39 cellular contexts compared by ENCODE assay signal in the genomic region with DNA sequence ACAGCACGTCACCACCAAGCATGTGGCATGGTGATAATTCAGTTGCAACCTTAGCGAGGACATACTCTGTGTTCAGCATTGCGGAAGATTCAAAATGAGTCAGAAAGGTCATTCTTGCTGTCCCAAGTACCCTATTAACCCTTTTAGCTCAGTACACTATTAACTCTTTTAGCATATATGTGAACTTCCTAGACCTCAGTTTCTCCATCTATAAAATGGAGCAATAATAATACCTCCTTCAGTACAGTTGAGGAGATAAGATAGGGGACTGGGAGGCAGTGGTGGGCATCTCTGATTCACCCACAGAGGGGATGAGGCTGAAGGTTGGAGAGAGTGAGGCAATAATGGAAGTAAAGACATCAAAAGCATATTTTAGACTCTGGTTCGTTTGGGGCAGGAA.
"Had no signal": no experiment of that assay in that cellular context is flagged by ENCODE, and none has a peak within 500 bp of the region (broad histone marks: within the 10 kb centered on the region; RNA-seq: fewer than 3 reads in every experiment).

No MANE protein-coding gene starts in this region.

- H3K27me3 ChIP-seq: adrenal gland, ascending aorta, body of pancreas, brain microvascular endothelial cell, breast epithelium, cardiac muscle cell had no signal

- H3K4me3 Mint-ChIP-seq: activated naive CD4-positive, alpha-beta T cell treated with anti-CD3 and anti-CD28 coated beads for 36 hours; activated naive CD4-positive, alpha-beta T cell treated with anti-CD3 and anti-CD28 coated beads, Interleukin-2, amount 10 ng/mL, durations not matched to agents 7 days and 5 days; activated naive CD4-positive, alpha-beta T cell treated with anti-CD3 and anti-CD28 coated beads, Interleukin-2, amount 50 U/mL, for 24 hours; activated naive CD8-positive, alpha-beta T cell; activated naive CD8-positive, alpha-beta T cell treated with anti-CD3 and anti-CD28 coated beads for 36 hours; activated naive CD8-positive, alpha-beta T cell treated with anti-CD3 and anti-CD28 coated beads, Interleukin-2, amount 10 ng/mL, durations not matched to agents 7 days and 5 days; activated naive CD8-positive, alpha-beta T cell treated with anti-CD3 and anti-CD28 coated beads, Interleukin-2, amount 50 U/mL, for 24 hours; activated T-cell treated with anti-CD3 and anti-CD28 coated beads, Interleukin-2, amount 50 U/mL, for 24 hours; activated T-cell treated with anti-CD3 and anti-CD28 coated beads, Interleukin-2, amount 50 U/mL, for 4 hours; activated T-cell treated with anti-CD3 and anti-CD28 coated beads, Interleukin-2, amount 50 U/mL, for 72 hours; activated T-helper 1 cell treated with anti-CD3 and anti-CD28 coated beads, Interleukin-12 subunit alpha, Interleukin-12 subunit beta, Interleukin-2, Interleukin-4 antibody, amounts not matched to agents 30 ng/mL and 10 ng/mL and 1 ng/mL, durations not matched to agents 14 hours and 24 hours and 36 hours; activated T-helper 17 cell treated with anti-CD3 and anti-CD28 coated beads, Interleukin-2, amount 50 U/mL, for 72 hours; central memory CD8-positive, alpha-beta T cell had no signal

- DNase-seq: activated effector memory CD4-positive, alpha-beta T cell treated with anti-CD3 and anti-CD28 coated beads, Interleukin-2, amount 50 U/mL, for 16 hours; activated effector memory CD4-positive, alpha-beta T cell treated with Interleukin-2 at 50 U/mL for 16 hours; activated gamma-delta T cell; activated gamma-delta T cell treated with Interleukin-2 at 50 U/mL for 16 hours; activated naive CD4-positive, alpha-beta T cell; activated naive CD4-positive, alpha-beta T cell treated with anti-CD3 and anti-CD28 coated beads for 36 hours; activated naive CD4-positive, alpha-beta T cell treated with anti-CD3 and anti-CD28 coated beads, Interleukin-2, amount 10 ng/mL, durations not matched to agents 7 days and 5 days; activated naive CD4-positive, alpha-beta T cell treated with anti-CD3 and anti-CD28 coated beads, Interleukin-2, amount 50 U/mL, for 16 hours; activated naive CD4-positive, alpha-beta T cell treated with Interleukin-2 at 50 U/mL for 16 hours; activated naive CD8-positive, alpha-beta T cell treated with anti-CD3 and anti-CD28 coated beads for 36 hours; activated naive CD8-positive, alpha-beta T cell treated with anti-CD3 and anti-CD28 coated beads, Interleukin-2, amount 10 ng/mL, durations not matched to agents 7 days and 5 days; activated naive CD8-positive, alpha-beta T cell treated with anti-CD3 and anti-CD28 coated beads, Interleukin-2, amount 50 U/mL, for 24 hours; activated T-cell treated with anti-CD3 and anti-CD28 coated beads, Interleukin-2, amount 50 U/mL, for 24 hours; activated T-cell treated with anti-CD3 and anti-CD28 coated beads, Interleukin-2, amount 50 U/mL, for 4 hours; activated T-cell treated with anti-CD3 and anti-CD28 coated beads, Interleukin-2, amount 50 U/mL, for 48 hours; activated T-cell treated with anti-CD3 and anti-CD28 coated beads, Interleukin-2, amount 50 U/mL, for 72 hours; adrenal gland; amniotic stem cell; amygdala; anterior cingulate cortex; aorta; body of pancreas; brain microvascular endothelial cell; caudate nucleus; central memory CD4-positive, alpha-beta T cell; cerebellar nuclear complex had no signal

- H3K36me3 Mint-ChIP-seq: activated naive CD4-positive, alpha-beta T cell treated with anti-CD3 and anti-CD28 coated beads, Interleukin-2, amount 10 ng/mL, durations not matched to agents 7 days and 5 days; activated naive CD4-positive, alpha-beta T cell treated with anti-CD3 and anti-CD28 coated beads, Interleukin-2, amount 50 U/mL, for 24 hours; activated naive CD8-positive, alpha-beta T cell treated with anti-CD3 and anti-CD28 coated beads, Interleukin-2, amount 10 ng/mL, durations not matched to agents 7 days and 5 days had no signal

- H3K36me3 ChIP-seq: adrenal gland, ascending aorta, brain microvascular endothelial cell, breast epithelium, cardiac muscle cell had no signal

- H3K27ac ChIP-seq: adrenal gland, ascending aorta, body of pancreas, brain microvascular endothelial cell, breast epithelium, cardiac muscle cell had no signal

- H3K9me3 Mint-ChIP-seq: activated naive CD4-positive, alpha-beta T cell treated with anti-CD3 and anti-CD28 coated beads, Interleukin-2, amount 50 U/mL, for 24 hours; activated naive CD8-positive, alpha-beta T cell treated with anti-CD3 and anti-CD28 coated beads, Interleukin-2, amount 50 U/mL, for 24 hours; activated T-helper 1 cell treated with anti-CD3 and anti-CD28 coated beads, Interleukin-12 subunit alpha, Interleukin-12 subunit beta, Interleukin-2, Interleukin-4 antibody, amounts not matched to agents 30 ng/mL and 10 ng/mL and 1 ng/mL, durations not matched to agents 14 hours and 24 hours and 36 hours; activated T-helper 17 cell treated with anti-CD3 and anti-CD28 coated beads, Interleukin-2, amount 50 U/mL, for 72 hours; activated T-helper 2 cell treated with anti-CD3 and anti-CD28 coated beads, Interferon-gamma antibody, Interleukin-2, Interleukin-4, amounts not matched to agents 10 μg/mL and 5 μg/mL and 100 μg/mL, durations not matched to agents 14 hours and 24 hours and 36 hours; central memory CD8-positive, alpha-beta T cell had no signal

- H3K27ac Mint-ChIP-seq: activated naive CD4-positive, alpha-beta T cell treated with anti-CD3 and anti-CD28 coated beads for 36 hours; activated naive CD4-positive, alpha-beta T cell treated with anti-CD3 and anti-CD28 coated beads, Interleukin-2, amount 10 ng/mL, durations not matched to agents 7 days and 5 days; activated naive CD4-positive, alpha-beta T cell treated with anti-CD3 and anti-CD28 coated beads, Interleukin-2, amount 50 U/mL, for 24 hours; activated naive CD4-positive, alpha-beta T cell treated with anti-CD3 and anti-CD28 coated beads, Interleukin-2, amount 50 U/mL, for 72 hours; activated naive CD8-positive, alpha-beta T cell; activated naive CD8-positive, alpha-beta T cell treated with anti-CD3 and anti-CD28 coated beads for 36 hours; activated naive CD8-positive, alpha-beta T cell treated with anti-CD3 and anti-CD28 coated beads, Interleukin-2, amount 10 ng/mL, durations not matched to agents 7 days and 5 days; activated naive CD8-positive, alpha-beta T cell treated with anti-CD3 and anti-CD28 coated beads, Interleukin-2, amount 50 U/mL, for 24 hours; activated T-cell treated with anti-CD3 and anti-CD28 coated beads, Interleukin-2, amount 50 U/mL, for 24 hours; activated T-cell treated with anti-CD3 and anti-CD28 coated beads, Interleukin-2, amount 50 U/mL, for 72 hours; activated T-helper 1 cell treated with anti-CD3 and anti-CD28 coated beads, Interleukin-12 subunit alpha, Interleukin-12 subunit beta, Interleukin-2, Interleukin-4 antibody, amounts not matched to agents 30 ng/mL and 10 ng/mL and 1 ng/mL, durations not matched to agents 14 hours and 24 hours and 36 hours; activated T-helper 17 cell treated with anti-CD3 and anti-CD28 coated beads, Interleukin-2, amount 50 U/mL, for 72 hours; activated T-helper 2 cell treated with anti-CD3 and anti-CD28 coated beads, Interferon-gamma antibody, Interleukin-2, Interleukin-4, amounts not matched to agents 10 μg/mL and 5 μg/mL and 100 μg/mL, durations not matched to agents 14 hours and 24 hours and 36 hours had no signal

- H3K9me3 ChIP-seq: adrenal gland, ascending aorta, body of pancreas, breast epithelium had no signal

- H3K27me3 Mint-ChIP-seq: activated naive CD4-positive, alpha-beta T cell treated with anti-CD3 and anti-CD28 coated beads, Interleukin-2, amount 50 U/mL, for 24 hours; activated naive CD8-positive, alpha-beta T cell; activated naive CD8-positive, alpha-beta T cell treated with anti-CD3 and anti-CD28 coated beads for 36 hours; activated naive CD8-positive, alpha-beta T cell treated with anti-CD3 and anti-CD28 coated beads, Interleukin-2, amount 10 ng/mL, durations not matched to agents 7 days and 5 days; activated naive CD8-positive, alpha-beta T cell treated with anti-CD3 and anti-CD28 coated beads, Interleukin-2, amount 50 U/mL, for 24 hours; activated T-cell treated with anti-CD3 and anti-CD28 coated beads, Interleukin-2, amount 50 U/mL, for 24 hours; activated T-helper 17 cell treated with anti-CD3 and anti-CD28 coated beads, Interleukin-2, amount 50 U/mL, for 72 hours; brain had no signal

- H3K4me1 Mint-ChIP-seq: activated naive CD4-positive, alpha-beta T cell treated with anti-CD3 and anti-CD28 coated beads, Interleukin-2, amount 10 ng/mL, durations not matched to agents 7 days and 5 days; activated naive CD4-positive, alpha-beta T cell treated with anti-CD3 and anti-CD28 coated beads, Interleukin-2, amount 50 U/mL, for 24 hours; activated naive CD8-positive, alpha-beta T cell treated with anti-CD3 and anti-CD28 coated beads for 36 hours; activated naive CD8-positive, alpha-beta T cell treated with anti-CD3 and anti-CD28 coated beads, Interleukin-2, amount 10 ng/mL, durations not matched to agents 7 days and 5 days; activated naive CD8-positive, alpha-beta T cell treated with anti-CD3 and anti-CD28 coated beads, Interleukin-2, amount 50 U/mL, for 24 hours; activated T-helper 17 cell treated with anti-CD3 and anti-CD28 coated beads, Interleukin-2, amount 50 U/mL, for 72 hours; brain; central memory CD8-positive, alpha-beta T cell had no signal

- H3K4me3 ChIP-seq: adrenal gland, ascending aorta, body of pancreas, breast epithelium, cardiac muscle cell had no signal

- ATAC-seq: activated naive CD4-positive, alpha-beta T cell treated with anti-CD3 and anti-CD28 coated beads, Interleukin-2, amount 50 U/mL, for 72 hours; activated naive CD8-positive, alpha-beta T cell treated with anti-CD3 and anti-CD28 coated beads, Interleukin-2, amount 50 U/mL, for 24 hours; activated T-cell treated with anti-CD3 and anti-CD28 coated beads, Interleukin-2, amount 50 U/mL, for 4 hours; activated T-cell treated with anti-CD3 and anti-CD28 coated beads, Interleukin-2, amount 50 U/mL, for 72 hours; activated T-helper 17 cell treated with anti-CD3 and anti-CD28 coated beads, Interleukin-2, amount 50 U/mL, for 72 hours; body of pancreas had no signal

- H3K4me1 ChIP-seq: adrenal gland, ascending aorta, body of pancreas, breast epithelium had no signal

- FAIRE-seq: astrocyte, bronchial epithelial cell had no signal
